24 cellular contexts compared by ENCODE assay signal in the genomic region with DNA sequence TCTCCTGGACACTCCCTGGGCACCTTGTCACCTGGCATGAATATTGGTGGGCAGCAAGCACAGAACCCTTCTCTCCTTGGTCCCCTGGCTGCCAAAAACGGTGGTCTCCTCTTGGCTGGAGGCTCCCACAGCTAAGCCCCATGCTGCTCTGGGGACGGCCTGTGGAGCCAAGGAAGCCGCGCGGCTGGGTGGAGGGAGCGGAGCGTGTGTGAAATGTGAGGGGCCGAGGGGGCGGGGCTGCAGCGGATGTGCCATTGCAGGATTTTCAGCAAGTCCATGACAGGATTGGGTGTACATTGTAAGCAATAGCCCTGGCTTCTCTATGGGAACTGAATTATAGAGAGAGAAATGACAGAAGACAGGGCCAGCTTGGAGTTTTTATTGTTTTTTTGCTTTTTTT.
"Had no signal": no experiment of that assay in that cellular context is flagged by ENCODE, and none has a peak within 500 bp of the region (broad histone marks: within the 10 kb centered on the region; RNA-seq: fewer than 3 reads in every experiment).

No MANE protein-coding gene starts in this region.

- ATAC-seq: effector memory CD8-positive, alpha-beta T cell; esophagus mucosa; gastrocnemius medialis; heart right ventricle; left cardiac atrium; left lung; left ventricle myocardium superior; mucosa of descending colon had no signal

- H3K9me3 Mint-ChIP-seq: dendritic cell treated with granulocyte-macrophage colony-stimulating factor and Interleukin-4, amounts not matched to agents 40 ng/mL and 50 ng/mL, for 4 days; effector memory CD8-positive, alpha-beta T cell; endodermal cell; naive B cell had no signal

- H3K27ac Mint-ChIP-seq: dendritic cell treated with granulocyte-macrophage colony-stimulating factor and Interleukin-4, amounts not matched to agents 40 ng/mL and 50 ng/mL, for 4 days; effector memory CD8-positive, alpha-beta T cell; endodermal cell had no signal

- H3K4me3 ChIP-seq: colonic mucosa, esophagus squamous epithelium, gastrocnemius medialis, heart right ventricle, left lung, lower lobe of right lung, mucosa of descending colon had no signal

- H3K4me3 Mint-ChIP-seq: dendritic cell treated with granulocyte-macrophage colony-stimulating factor and Interleukin-4, amounts not matched to agents 40 ng/mL and 50 ng/mL, for 4 days; effector memory CD8-positive, alpha-beta T cell; endodermal cell; naive B cell had no signal

- H3K27ac ChIP-seq: colonic mucosa, epithelial cell of prostate, esophagus squamous epithelium, gastrocnemius medialis, heart right ventricle, left lung, lower lobe of right lung had no signal

- DNase-seq: colonic mucosa; cortex of kidney; effector CD8-positive, alpha-beta T cell; effector memory CD8-positive, alpha-beta T cell; endodermal cell; erythroblast; esophagus squamous epithelium; foreskin fibroblast; foreskin melanocyte; gastrocnemius medialis; glutamatergic neuron; head of caudate nucleus; heart right ventricle; hippocampal formation; left cardiac atrium; left ventricle myocardium superior; lower lobe of right lung; mesendoderm; mucosa of descending colon; naive B cell had no signal

- H3K9me3 ChIP-seq: colonic mucosa, esophagus squamous epithelium, gastrocnemius medialis, heart right ventricle, left lung, lower lobe of right lung, mucosa of descending colon had no signal

- H3K27me3 ChIP-seq: colonic mucosa, gastrocnemius medialis, left lung had no signal

- H3K36me3 ChIP-seq: colonic mucosa, esophagus squamous epithelium, gastrocnemius medialis, heart right ventricle, left lung, lower lobe of right lung had no signal

- H3K36me3 Mint-ChIP-seq: naive B cell had no signal

- H3K4me1 ChIP-seq: esophagus squamous epithelium, gastrocnemius medialis, heart right ventricle, left lung, lower lobe of right lung had no signal
